11 cellular contexts compared by ENCODE assay signal in genomic region chr16:21647562-21648164, GRCh38. TPM values are rescaled to one million over a fixed set of nuclear protein-coding genes. Genes with fewer than 3 reads are reported as not detected.
DNase-seq lines count a peak whose midpoint lies in the region; ATAC-seq and TF ChIP-seq lines count a peak whose summit lies in the region.
"Had no signal": no experiment of that assay in that cellular context is flagged by ENCODE, and none has a peak within 500 bp of the region (broad histone marks: within the 10 kb centered on the region; RNA-seq: fewer than 3 reads in every experiment).

No MANE protein-coding gene starts in this region.

- H3K4me1 ChIP-seq in neural progenitor cell = no peaks in the 10 kb centered on the region
- H3K4me1 ChIP-seq: breast epithelium had no signal

- H3K27me3 Mint-ChIP-seq in activated naive CD4-positive, alpha-beta T cell treated with anti-CD3 and anti-CD28 coated beads for 36 hours (ENCODE audit: low read depth) = no peaks in the 10 kb centered on the region
- H3K27me3 Mint-ChIP-seq in activated naive CD8-positive, alpha-beta T cell treated with anti-CD3 and anti-CD28 coated beads, Interleukin-2, amount 10 ng/mL, durations not matched to agents 7 days and 5 days = no peaks in the 10 kb centered on the region
- H3K27me3 Mint-ChIP-seq in type B pancreatic cell (no peaks in the 10 kb centered on the region), neural progenitor cell (ENCODE audit: insufficient read depth, low read depth) (no peaks in the 10 kb centered on the region)

- H3K27ac ChIP-seq in neural progenitor cell = no peak overlapping the region
- H3K27ac ChIP-seq: SJSA1 had no signal

- no peak for DNase-seq in activated naive CD4-positive, alpha-beta T cell treated with anti-CD3 and anti-CD28 coated beads for 36 hours
- no peak for DNase-seq in activated naive CD4-positive, alpha-beta T cell treated with Interleukin-2 at 50 U/mL for 16 hours
- DNase-seq in activated naive CD8-positive, alpha-beta T cell treated with anti-CD3 and anti-CD28 coated beads, Interleukin-2, amount 10 ng/mL, durations not matched to agents 7 days and 5 days = no peak
- peak; percentile 16 for DNase-seq in type B pancreatic cell (ENCODE audit: extremely low spot score, unreplicated experiment)
- no peak for DNase-seq in neural progenitor cell (ENCODE audit: low spot score)
- DNase-seq in 8988T = no peak
- DNase-seq: NCI-H510A had no signal

- no peaks in the 10 kb centered on the region for H3K36me3 ChIP-seq in neural progenitor cell
- H3K36me3 ChIP-seq: breast epithelium had no signal

- CTCF ChIA-PET in activated naive CD4-positive, alpha-beta T cell treated with anti-CD3 and anti-CD28 coated beads for 36 hours (lab: Charles Lee) = interaction anchor here (1.5 to 8.5 kb wide), 2 partner anchors 9 to 10 kb away, joined by 4 to 61 read pairs; no protein-coding TSS in a partner anchor

- H3K27me3 ChIP-seq in neural progenitor cell = no peaks in the 10 kb centered on the region
- H3K27me3 ChIP-seq: breast epithelium, SJSA1 had no signal

- no peak overlapping the region for H3K4me3 Mint-ChIP-seq in activated naive CD4-positive, alpha-beta T cell treated with anti-CD3 and anti-CD28 coated beads for 36 hours
- H3K4me3 Mint-ChIP-seq in activated naive CD8-positive, alpha-beta T cell treated with anti-CD3 and anti-CD28 coated beads, Interleukin-2, amount 10 ng/mL, durations not matched to agents 7 days and 5 days = peak overlapping the region; percentile 25
- H3K4me3 Mint-ChIP-seq in type B pancreatic cell = no peak overlapping the region
- no peak overlapping the region for H3K4me3 Mint-ChIP-seq in neural progenitor cell

- no peak overlapping the region for H3K4me2 ChIP-seq in neural progenitor cell

- no peaks in the 10 kb centered on the region for H3K9me3 Mint-ChIP-seq in activated naive CD4-positive, alpha-beta T cell treated with anti-CD3 and anti-CD28 coated beads for 36 hours
- no peaks in the 10 kb centered on the region for H3K9me3 Mint-ChIP-seq in activated naive CD8-positive, alpha-beta T cell treated with anti-CD3 and anti-CD28 coated beads, Interleukin-2, amount 10 ng/mL, durations not matched to agents 7 days and 5 days
- H3K9me3 Mint-ChIP-seq in type B pancreatic cell (no peaks in the 10 kb centered on the region), neural progenitor cell (no peaks in the 10 kb centered on the region)

- H4K20me1 ChIP-seq in neural progenitor cell (ENCODE audit: low read depth) = no peaks in the 10 kb centered on the region

- POLR2A ChIA-PET in activated naive CD8-positive, alpha-beta T cell treated with anti-CD3 and anti-CD28 coated beads, Interleukin-2, amount 10 ng/mL, durations not matched to agents 7 days and 5 days (lab: Charles Lee) = interaction anchor here (0.5 kb wide), 1 partner anchor 246 kb away, joined by 3 read pairs; no protein-coding TSS in a partner anchor

- H3K4me3 ChIP-seq in neural progenitor cell = no peak overlapping the region
- H3K4me3 ChIP-seq: breast epithelium, SJSA1 had no signal

- no peak overlapping the region for H3K9ac ChIP-seq in neural progenitor cell

- intact Hi-C loops in activated naive CD4-positive, alpha-beta T cell treated with anti-CD3 and anti-CD28 coated beads for 36 hours (cut with micrococcal nuclease) = loop anchor here (1.0 to 2.0 kb wide), 2 partner anchors 13 to 548 kb away; no protein-coding TSS in a partner anchor

- H3K9me3 ChIP-seq in neural progenitor cell (ENCODE audit: low read depth) = no peaks in the 10 kb centered on the region
- H3K9me3 ChIP-seq: breast epithelium, SJSA1 had no signal

- ATAC-seq in HG03108 (IDR thresholded peaks at IDR 0.05; ENCODE audit: unreplicated experiment) (peak; percentile 6), GM19035 (IDR thresholded peaks at IDR 0.05; ENCODE audit: unreplicated experiment) (no peak)
- ATAC-seq in activated naive CD8-positive, alpha-beta T cell treated with anti-CD3 and anti-CD28 coated beads, Interleukin-2, amount 10 ng/mL, durations not matched to agents 7 days and 5 days (ENCODE audit: low read depth) = peak; percentile 4

- peaks cover 49% of the 10 kb centered on the region for H3K4me1 Mint-ChIP-seq in activated naive CD4-positive, alpha-beta T cell treated with anti-CD3 and anti-CD28 coated beads for 36 hours (ENCODE audit: low read depth)
- peaks cover 41% of the 10 kb centered on the region for H3K4me1 Mint-ChIP-seq in activated naive CD8-positive, alpha-beta T cell treated with anti-CD3 and anti-CD28 coated beads, Interleukin-2, amount 10 ng/mL, durations not matched to agents 7 days and 5 days
- peaks cover 4% of the 10 kb centered on the region for H3K4me1 Mint-ChIP-seq in type B pancreatic cell (ENCODE audit: unreplicated experiment)
- H3K4me1 Mint-ChIP-seq in neural progenitor cell = no peaks in the 10 kb centered on the region

- peaks cover 4% of the 10 kb centered on the region for H3K79me2 ChIP-seq in neural progenitor cell (ENCODE audit: low read depth)

- no peaks in the 10 kb centered on the region for H3F3A ChIP-seq in neural progenitor cell (ENCODE audit: low read depth)

- TF ChIP-seq CTCF in type B pancreatic cell (conservative IDR thresholded peaks at IDR 0.05) (no peak), neural progenitor cell (IDR thresholded peaks at IDR 0.05) (no peak)

- peaks cover 2% of the 10 kb centered on the region for H3K36me3 Mint-ChIP-seq in activated naive CD4-positive, alpha-beta T cell treated with anti-CD3 and anti-CD28 coated beads for 36 hours (ENCODE audit: low read depth)
- H3K36me3 Mint-ChIP-seq in activated naive CD8-positive, alpha-beta T cell treated with anti-CD3 and anti-CD28 coated beads, Interleukin-2, amount 10 ng/mL, durations not matched to agents 7 days and 5 days = peaks cover 3% of the 10 kb centered on the region
- peaks cover 6% of the 10 kb centered on the region for H3K36me3 Mint-ChIP-seq in type B pancreatic cell
- peaks cover 8% of the 10 kb centered on the region for H3K36me3 Mint-ChIP-seq in neural progenitor cell

- peak overlapping the region; percentile 63 for H3K27ac Mint-ChIP-seq in activated naive CD4-positive, alpha-beta T cell treated with anti-CD3 and anti-CD28 coated beads for 36 hours
- H3K27ac Mint-ChIP-seq in activated naive CD8-positive, alpha-beta T cell treated with anti-CD3 and anti-CD28 coated beads, Interleukin-2, amount 10 ng/mL, durations not matched to agents 7 days and 5 days = peak overlapping the region; percentile 95
- H3K27ac Mint-ChIP-seq in type B pancreatic cell (no peak overlapping the region), neural progenitor cell (no peak overlapping the region)

- H2AFZ ChIP-seq in neural progenitor cell (replicated peaks) = no peak overlapping the region

RNA-seq across cellular contexts. Expression of gene IGSF6, which starts 4.7 kb away (rescaled TPM):
- total RNA-seq in activated naive CD4-positive, alpha-beta T cell treated with anti-CD3 and anti-CD28 coated beads for 36 hours = not detected
- 1 to 10 TPM; 1.7 to 1.8 TPM for total RNA-seq in activated naive CD8-positive, alpha-beta T cell treated with anti-CD3 and anti-CD28 coated beads, Interleukin-2, amount 10 ng/mL, durations not matched to agents 7 days and 5 days
- total RNA-seq in type B pancreatic cell (ENCODE audit: low replicate concordance) (not detected in 2 replicates), neural progenitor cell (ENCODE audit: low replicate concordance) (not detected in 2 replicates)
- total RNA-seq: SJSA1 had no signal

RNA-seq across cellular contexts. Expression of gene OTOA, which starts 16.1 kb away (rescaled TPM):
- total RNA-seq in activated naive CD4-positive, alpha-beta T cell treated with anti-CD3 and anti-CD28 coated beads for 36 hours = not detected
- total RNA-seq in activated naive CD8-positive, alpha-beta T cell treated with anti-CD3 and anti-CD28 coated beads, Interleukin-2, amount 10 ng/mL, durations not matched to agents 7 days and 5 days = under 1 TPM; 0.14 to 0.17 TPM
- total RNA-seq in type B pancreatic cell (ENCODE audit: low replicate concordance) = 0.17 TPM in 1 of 2 replicates, not detected in the other
- 0.40 TPM in 1 of 2 replicates, not detected in the other for total RNA-seq in neural progenitor cell (ENCODE audit: low replicate concordance)
- total RNA-seq: SJSA1 had no signal

RNA-seq across cellular contexts. Expression of gene METTL9, which starts 48.3 kb away (rescaled TPM):
- 10 to 100 TPM; 82.5 to 85.1 TPM for total RNA-seq in activated naive CD4-positive, alpha-beta T cell treated with anti-CD3 and anti-CD28 coated beads for 36 hours
- total RNA-seq in activated naive CD8-positive, alpha-beta T cell treated with anti-CD3 and anti-CD28 coated beads, Interleukin-2, amount 10 ng/mL, durations not matched to agents 7 days and 5 days = 10 to 100 TPM; 95.2 to 95.9 TPM
- total RNA-seq in type B pancreatic cell (ENCODE audit: low replicate concordance) (87.1 and 132 TPM in 2 replicates), neural progenitor cell (ENCODE audit: low replicate concordance) (234 and 329 TPM in 2 replicates)

Comparison
In these comparisons a context has a peak if more than half of its experiments do, and no peak if none do; other contexts are left out.
1. H3K27ac Mint-ChIP-seq: peak in activated naive CD4-positive, alpha-beta T cell treated with anti-CD3 and anti-CD28 coated beads for 36 hours (single experiment) and activated naive CD8-positive, alpha-beta T cell treated with anti-CD3 and anti-CD28 coated beads, Interleukin-2, amount 10 ng/mL, durations not matched to agents 7 days and 5 days (single experiment); none in type B pancreatic cell (single experiment) and neural progenitor cell (single experiment).